Comparison of ENCODE assay signal across 10 cellular contexts in genomic region chr3:48130321-48130881, GRCh38. TPM values are rescaled to one million over a fixed set of nuclear protein-coding genes. Genes with fewer than 3 reads are reported as not detected.
A peak's percentile ranks its signal among the peaks of the same experiment; 100 is the strongest.
DNase-seq lines count a peak whose midpoint lies in the region; FAIRE-seq and TF ChIP-seq lines count a peak whose summit lies in the region.
"Had no signal": no experiment of that assay in that cellular context is flagged by ENCODE, and none has a peak within 500 bp of the region (broad histone marks: within the 10 kb centered on the region; RNA-seq: fewer than 3 reads in every experiment).

No MANE protein-coding gene starts in this region.

- H3K4me1 ChIP-seq in vagina: peaks cover 23% of the 10 kb centered on the region

- H3K4me3 Mint-ChIP-seq in neural crest cell: no peak overlapping the region

- no peaks in the 10 kb centered on the region for H3K27me3 ChIP-seq in vagina

- H3K4me1 Mint-ChIP-seq in neural crest cell: peaks cover 13% of the 10 kb centered on the region

- no peak for TF ChIP-seq POLR2A in vagina (IDR thresholded peaks at IDR 0.05)

- H3K9me3 Mint-ChIP-seq in neural crest cell: no peaks in the 10 kb centered on the region

- no peaks in the 10 kb centered on the region for H3K36me3 ChIP-seq in vagina

- no peak for TF ChIP-seq CTCF in foreskin fibroblast (IDR thresholded peaks at IDR 0.05; ENCODE audit: low read depth, low read length)
- no peak for TF ChIP-seq CTCF in neural crest cell (conservative IDR thresholded peaks at IDR 0.05)
- no peak for TF ChIP-seq CTCF in vagina (IDR thresholded peaks at IDR 0.05)

- no peaks in the 10 kb centered on the region for H3K9me3 ChIP-seq in vagina

- H3K27me3 Mint-ChIP-seq in neural crest cell (ENCODE audit: low read depth): no peaks in the 10 kb centered on the region

- DNase-seq in DMS 273 (lab: John Stamatoyannopoulos, UW; ENCODE audit: unreplicated experiment): peak; percentile 28
- DNase-seq in DMS 273 treated with DMSO at 0.1 percent for 48 hours (lab: John Stamatoyannopoulos, UW): no peak
- peak; percentile 77 to 84 for DNase-seq in foreskin fibroblast
- DNase-seq in neural crest cell (ENCODE audit: low read depth, low spot score): no peak
- no peak for DNase-seq in vagina (ENCODE audit: extremely low spot score in 2 of 2)
- no peak for DNase-seq in GM19239 (ENCODE audit: insufficient read length, low spot score)
- DNase-seq in HK-2 (ENCODE audit: unreplicated experiment): no peak
- no peak for DNase-seq in DMS153 (lab: John Stamatoyannopoulos, UW)
- DNase-seq: retina had no signal

- H3K27ac Mint-ChIP-seq in neural crest cell (ENCODE audit: unreplicated experiment): peak overlapping the region; percentile 66

- no peak for FAIRE-seq in GM19239 (lab: Jason Lieb, UNC)

- intact Hi-C loops in vagina (cut with DNase I): no loop called here

- peak overlapping the region; percentile 77 for H3K27ac ChIP-seq in vagina
- H3K27ac ChIP-seq: 22Rv1 had no signal

- no peaks in the 10 kb centered on the region for H3K36me3 Mint-ChIP-seq in neural crest cell (ENCODE audit: low read depth)

- H3K4me3 ChIP-seq in foreskin fibroblast (ENCODE audit: low read depth in 1 of 2, low read length in 2 of 2) (no peak overlapping the region), vagina (no peak overlapping the region)

RNA-seq across cellular contexts. Expression of gene CDC25A, which starts 57.8 kb away (rescaled TPM):
- 58.4 and 63.0 TPM in 2 replicates for total RNA-seq in neural crest cell
- total RNA-seq in vagina: 8.8 TPM

Comparison
In these comparisons a context has a peak if more than half of its experiments do, and no peak if none do; other contexts are left out.
1. DNase-seq: peak in DMS 273 (single experiment) and foreskin fibroblast (2 of 2); none in DMS 273 treated with DMSO at 0.1 percent for 48 hours (single experiment), neural crest cell (single experiment), vagina (0 of 2), GM19239 (single experiment), HK-2 (single experiment) and DMS153 (single experiment).